In genomic region chr6:3075522-3076113, GRCh38 we compare ENCODE assay signal across 9 cellular contexts. TPM values are rescaled to one million over a fixed set of nuclear protein-coding genes. Genes with fewer than 3 reads are reported as not detected.
DNase-seq lines count a peak whose midpoint lies in the region; ATAC-seq and TF ChIP-seq lines count a peak whose summit lies in the region.
"Had no signal": no experiment of that assay in that cellular context is flagged by ENCODE, and none has a peak within 500 bp of the region (broad histone marks: within the 10 kb centered on the region; RNA-seq: fewer than 3 reads in every experiment).

No MANE protein-coding gene starts in this region.

- no peaks in the 10 kb centered on the region for H3K9me3 ChIP-seq in fibroblast of lung (ENCODE audit: control insufficient read depth, insufficient read depth, low read depth, low read length)

- no peak overlapping the region for H3K9ac ChIP-seq in fibroblast of lung (ENCODE audit: insufficient read depth, low read length)

- peaks cover 12% of the 10 kb centered on the region for H3K4me1 ChIP-seq in fibroblast of lung (ENCODE audit: control insufficient read depth, extremely low read depth, insufficient read depth, low read length)

- H3K36me3 ChIP-seq in fibroblast of lung (ENCODE audit: control insufficient read depth, insufficient read depth, low read length): peaks cover 6% of the 10 kb centered on the region

- H3K4me2 ChIP-seq in fibroblast of lung (ENCODE audit: extremely low read depth, insufficient read depth, low read length): peak overlapping the region; percentile 49

- H2AFZ ChIP-seq in fibroblast of lung (ENCODE audit: low read length): no peak overlapping the region

- H3K27me3 Mint-ChIP-seq in activated T-cell treated with anti-CD3 and anti-CD28 coated beads, Interleukin-2, amount 50 U/mL, for 24 hours: no peaks in the 10 kb centered on the region
- H3K27me3 Mint-ChIP-seq in T-helper 1 cell treated with Interleukin-12 subunit alpha and Interleukin-12 subunit beta and Interleukin-4 antibody, amounts not matched to agents 30 μg/mL and 1 μg/mL, for 36 hours (ENCODE audit: low read depth): no peaks in the 10 kb centered on the region
- no peaks in the 10 kb centered on the region for H3K27me3 Mint-ChIP-seq in stimulated activated memory B cell treated with anti-CD40 and anti-IgM and Interleukin-4, amounts not matched to agents 10 μg/mL and 1 μg/mL and 100 μg/mL, for 72 hours

- H4K20me1 ChIP-seq in fibroblast of lung (ENCODE audit: control insufficient read depth, extremely low read depth, insufficient read depth, low read length): no peaks in the 10 kb centered on the region

- H3K27me3 ChIP-seq in fibroblast of lung (ENCODE audit: control insufficient read depth, insufficient read depth, low read length): no peaks in the 10 kb centered on the region

- H3K4me1 Mint-ChIP-seq in activated T-cell treated with anti-CD3 and anti-CD28 coated beads, Interleukin-2, amount 50 U/mL, for 24 hours (ENCODE audit: low read depth): peaks cover 57% of the 10 kb centered on the region
- H3K4me1 Mint-ChIP-seq in T-helper 1 cell treated with Interleukin-12 subunit alpha and Interleukin-12 subunit beta and Interleukin-4 antibody, amounts not matched to agents 30 μg/mL and 1 μg/mL, for 36 hours (ENCODE audit: low read depth): peaks cover 46% of the 10 kb centered on the region
- peaks cover 46% of the 10 kb centered on the region for H3K4me1 Mint-ChIP-seq in stimulated activated memory B cell treated with anti-CD40 and anti-IgM and Interleukin-4, amounts not matched to agents 10 μg/mL and 1 μg/mL and 100 μg/mL, for 72 hours

- no peak overlapping the region for H3K4me3 ChIP-seq in fibroblast of lung (replicated peaks in 1 of 4; ENCODE audit: control extremely low read depth in 1 of 4, insufficient read depth in 1 of 4, low read depth in 3 of 4, low read length in 4 of 4)
- H3K4me3 ChIP-seq: SK-N-MC had no signal

- no peak for TF ChIP-seq CTCF in fibroblast of lung (conservative IDR thresholded peaks at IDR 0.05 in 1 of 2, IDR thresholded peaks at IDR 0.05 in 1 of 2; ENCODE audit: low read depth in 1 of 2, low read length in 2 of 2)

- H3K27ac ChIP-seq in fibroblast of lung (ENCODE audit: insufficient read depth, low read length): peak overlapping the region; percentile 60
- H3K27ac ChIP-seq: SK-N-MC had no signal

- H3K9me3 Mint-ChIP-seq in activated T-cell treated with anti-CD3 and anti-CD28 coated beads, Interleukin-2, amount 50 U/mL, for 24 hours: no peaks in the 10 kb centered on the region
- no peaks in the 10 kb centered on the region for H3K9me3 Mint-ChIP-seq in T-helper 1 cell treated with Interleukin-12 subunit alpha and Interleukin-12 subunit beta and Interleukin-4 antibody, amounts not matched to agents 30 μg/mL and 1 μg/mL, for 36 hours
- no peaks in the 10 kb centered on the region for H3K9me3 Mint-ChIP-seq in stimulated activated memory B cell treated with anti-CD40 and anti-IgM and Interleukin-4, amounts not matched to agents 10 μg/mL and 1 μg/mL and 100 μg/mL, for 72 hours

- no peak for ATAC-seq in stimulated activated memory B cell treated with anti-CD40 and anti-IgM and Interleukin-4, amounts not matched to agents 10 μg/mL and 1 μg/mL and 100 μg/mL, for 72 hours
- ATAC-seq in HG02885 (IDR thresholded peaks at IDR 0.05; ENCODE audit: poor library complexity, unreplicated experiment): no peak
- no peak for ATAC-seq in GM18517 (IDR thresholded peaks at IDR 0.05; ENCODE audit: unreplicated experiment)

- peak overlapping the region; percentile 89 for H3K27ac Mint-ChIP-seq in activated T-cell treated with anti-CD3 and anti-CD28 coated beads, Interleukin-2, amount 50 U/mL, for 24 hours
- peak overlapping the region; percentile 32 for H3K27ac Mint-ChIP-seq in T-helper 1 cell treated with Interleukin-12 subunit alpha and Interleukin-12 subunit beta and Interleukin-4 antibody, amounts not matched to agents 30 μg/mL and 1 μg/mL, for 36 hours
- H3K27ac Mint-ChIP-seq in stimulated activated memory B cell treated with anti-CD40 and anti-IgM and Interleukin-4, amounts not matched to agents 10 μg/mL and 1 μg/mL and 100 μg/mL, for 72 hours: peak overlapping the region; percentile 60

- peak overlapping the region; percentile 30 for H3K4me3 Mint-ChIP-seq in activated T-cell treated with anti-CD3 and anti-CD28 coated beads, Interleukin-2, amount 50 U/mL, for 24 hours
- H3K4me3 Mint-ChIP-seq in T-helper 1 cell treated with Interleukin-12 subunit alpha and Interleukin-12 subunit beta and Interleukin-4 antibody, amounts not matched to agents 30 μg/mL and 1 μg/mL, for 36 hours: peak overlapping the region; percentile 80
- no peak overlapping the region for H3K4me3 Mint-ChIP-seq in stimulated activated memory B cell treated with anti-CD40 and anti-IgM and Interleukin-4, amounts not matched to agents 10 μg/mL and 1 μg/mL and 100 μg/mL, for 72 hours

- peaks cover 76% of the 10 kb centered on the region for H3K36me3 Mint-ChIP-seq in activated T-cell treated with anti-CD3 and anti-CD28 coated beads, Interleukin-2, amount 50 U/mL, for 24 hours (ENCODE audit: low read depth)
- H3K36me3 Mint-ChIP-seq in T-helper 1 cell treated with Interleukin-12 subunit alpha and Interleukin-12 subunit beta and Interleukin-4 antibody, amounts not matched to agents 30 μg/mL and 1 μg/mL, for 36 hours (ENCODE audit: low read depth): peaks cover 45% of the 10 kb centered on the region
- H3K36me3 Mint-ChIP-seq in stimulated activated memory B cell treated with anti-CD40 and anti-IgM and Interleukin-4, amounts not matched to agents 10 μg/mL and 1 μg/mL and 100 μg/mL, for 72 hours: peaks cover 43% of the 10 kb centered on the region

- DNase-seq in activated T-cell treated with anti-CD3 and anti-CD28 coated beads, Interleukin-2, amount 50 U/mL, for 24 hours: no peak
- no peak for DNase-seq in activated T-cell treated with anti-CD3 and anti-CD28 coated beads, Interleukin-2, amount 50 U/mL, for 1 hour
- peak in 1 of 2 donors; percentile 19 for DNase-seq in fibroblast of lung (ENCODE audit: low read depth in 2 of 2)
- no peak for DNase-seq in activated effector memory CD4-positive, alpha-beta T cell treated with anti-CD3 and anti-CD28 coated beads, Interleukin-2, amount 50 U/mL, for 16 hours

- H3K79me2 ChIP-seq in fibroblast of lung (ENCODE audit: control insufficient read depth, insufficient read depth, low read length): peaks cover 56% of the 10 kb centered on the region

RNA-seq across cellular contexts. Expression of gene RIPK1, which starts 7.3 kb away (rescaled TPM):
- total RNA-seq in fibroblast of lung: 20.3 and 22.1 TPM in 2 replicates
- polyA plus RNA-seq in fibroblast of lung: 24.9 and 29.3 TPM in 2 replicates
- polyA plus RNA-seq in fibroblast of lung (2012): 19.5 and 23.3 TPM in 2 replicates
- polyA minus RNA-seq in fibroblast of lung (ENCODE audit: low replicate concordance): 9.0 and 9.3 TPM in 2 replicates

RNA-seq across cellular contexts. Expression of gene BPHL, which starts 42.9 kb away (rescaled TPM):
- total RNA-seq in fibroblast of lung: 15.2 and 20.6 TPM in 2 replicates
- 15.5 and 16.6 TPM in 2 replicates for polyA plus RNA-seq in fibroblast of lung
- 13.7 and 14.4 TPM in 2 replicates for polyA plus RNA-seq in fibroblast of lung (2012)
- 4.8 and 13.7 TPM in 2 replicates for polyA minus RNA-seq in fibroblast of lung (ENCODE audit: low replicate concordance)

Comparison
In these comparisons a context has a peak if more than half of its experiments do, and no peak if none do; other contexts are left out.
1. H3K27ac Mint-ChIP-seq: peak in every context shown above with its lines; median percentile 89 in activated T-cell treated with anti-CD3 and anti-CD28 coated beads, Interleukin-2, amount 50 U/mL, for 24 hours; 60 in stimulated activated memory B cell treated with anti-CD40 and anti-IgM and Interleukin-4, amounts not matched to agents 10 μg/mL and 1 μg/mL and 100 μg/mL, for 72 hours; 32 in T-helper 1 cell treated with Interleukin-12 subunit alpha and Interleukin-12 subunit beta and Interleukin-4 antibody, amounts not matched to agents 30 μg/mL and 1 μg/mL, for 36 hours.